In the genomic region with DNA sequence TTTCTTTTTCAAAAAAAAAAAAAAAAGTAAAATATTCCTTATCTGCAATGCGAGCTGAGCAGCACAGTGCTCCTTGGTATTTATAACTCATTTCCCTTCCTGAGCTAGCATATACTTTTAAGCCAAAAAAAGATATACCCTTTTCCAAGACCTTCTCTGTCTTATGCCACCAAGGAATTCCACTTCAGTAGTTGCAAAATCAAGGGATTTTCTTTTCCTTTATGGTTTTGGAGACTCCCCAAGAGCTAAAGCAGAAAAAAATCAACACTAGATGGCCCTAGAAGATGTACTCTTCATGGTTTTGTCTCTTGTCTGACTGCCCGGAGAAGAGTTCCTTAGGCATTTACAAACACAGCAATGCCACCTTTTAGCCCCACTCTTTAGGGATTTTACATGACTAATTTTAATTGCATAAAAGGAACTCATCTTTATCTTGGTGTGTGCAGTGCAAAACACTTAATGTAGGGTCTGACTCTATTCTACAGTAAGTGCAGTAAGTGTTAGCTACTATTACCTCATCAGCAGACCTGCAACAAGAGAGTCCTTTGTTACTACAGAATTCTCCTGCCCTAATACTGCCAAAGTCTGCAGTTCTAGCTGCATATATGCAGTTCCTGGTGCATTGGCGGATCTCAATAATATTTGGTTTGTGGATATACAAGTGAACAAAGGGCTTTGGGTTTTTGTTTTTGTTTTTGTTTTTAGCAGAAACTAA, we compare ENCODE assay signal across 13 cellular contexts.
A peak's percentile ranks its signal among the peaks of the same experiment; 100 is the strongest.
DNase-seq lines count a peak whose midpoint lies in the region; ATAC-seq and TF ChIP-seq lines count a peak whose summit lies in the region.
"Had no signal": no experiment of that assay in that cellular context is flagged by ENCODE, and none has a peak within 500 bp of the region (broad histone marks: within the 10 kb centered on the region; RNA-seq: fewer than 3 reads in every experiment).

No MANE protein-coding gene starts in this region.

- POLR2A ChIA-PET in CD8-positive, alpha-beta T cell (lab: Charles Lee) = no interaction called here

- H3K4me3 Mint-ChIP-seq in CD8-positive, alpha-beta T cell = no peak overlapping the region
- H3K4me3 Mint-ChIP-seq: nephron progenitor cell had no signal

- H3K4me1 ChIP-seq in CD8-positive, alpha-beta T cell (ENCODE audit: insufficient read depth, low read length) = no peaks in the 10 kb centered on the region

- H3K4me3 ChIP-seq in CD8-positive, alpha-beta T cell (ENCODE audit: low read depth, low read length) = no peak overlapping the region
- H3K4me3 ChIP-seq: SJSA1 had no signal

- peaks cover 13% of the 10 kb centered on the region for H3K9me3 Mint-ChIP-seq in CD8-positive, alpha-beta T cell

- CTCF ChIA-PET in CD8-positive, alpha-beta T cell (lab: Charles Lee) = no interaction called here

- no peak for ATAC-seq in CD8-positive, alpha-beta T cell
- ATAC-seq in GM19467 (IDR thresholded peaks at IDR 0.05; ENCODE audit: unreplicated experiment) (no peak), GM18870 (IDR thresholded peaks at IDR 0.05; ENCODE audit: unreplicated experiment) (no peak)

- no peak overlapping the region for H3K27ac ChIP-seq in CD8-positive, alpha-beta T cell (ENCODE audit: low read depth, low read length)
- H3K27ac ChIP-seq: SJSA1 had no signal

- DNase-seq in EH (ENCODE audit: low read depth) (peak; percentile 70), NCI-H82 (lab: John Stamatoyannopoulos, UW) (peak; percentile 4), fibroblast of peridontal ligament (ENCODE audit: extremely low read depth) (peak; percentile 59), myocyte (ENCODE audit: low read depth) (peak; percentile 45), NCI-H2029 (lab: John Stamatoyannopoulos, UW) (no peak)
- DNase-seq in CD8-positive, alpha-beta T cell = no peak
- DNase-seq: amniotic stem cell, head of caudate nucleus, NCI-H2171, nephron progenitor cell had no signal

- H3K36me3 ChIP-seq in CD8-positive, alpha-beta T cell (ENCODE audit: insufficient read depth, low read length) = no peaks in the 10 kb centered on the region
- H3K36me3 ChIP-seq: SJSA1 had no signal

- H3K27ac Mint-ChIP-seq in CD8-positive, alpha-beta T cell = no peak overlapping the region
- H3K27ac Mint-ChIP-seq: nephron progenitor cell had no signal

- no peaks in the 10 kb centered on the region for H3K9me3 ChIP-seq in CD8-positive, alpha-beta T cell (ENCODE audit: low read length)
- H3K9me3 ChIP-seq: SJSA1 had no signal

- intact Hi-C loops in CD8-positive, alpha-beta T cell (cut with DNase I, micrococcal nuclease) = no loop called here

- H3K36me3 Mint-ChIP-seq in CD8-positive, alpha-beta T cell = no peaks in the 10 kb centered on the region

- H3K4me1 Mint-ChIP-seq in CD8-positive, alpha-beta T cell (ENCODE audit: low read depth) = no peaks in the 10 kb centered on the region
- H3K4me1 Mint-ChIP-seq: nephron progenitor cell had no signal

- H3K27me3 Mint-ChIP-seq in CD8-positive, alpha-beta T cell (ENCODE audit: low read depth) = no peaks in the 10 kb centered on the region

- H3K27me3 ChIP-seq in CD8-positive, alpha-beta T cell (ENCODE audit: insufficient read depth, low read length) = no peaks in the 10 kb centered on the region
- H3K27me3 ChIP-seq: SJSA1 had no signal

- TF ChIP-seq CTCF in CD8-positive, alpha-beta T cell (IDR thresholded peaks at IDR 0.05) = no peak

Comparison
In these comparisons a context has a peak if more than half of its experiments do, and no peak if none do; other contexts are left out.
1. DNase-seq: peak in EH (single experiment), NCI-H82 (single experiment), fibroblast of peridontal ligament (single experiment) and myocyte (single experiment); none in CD8-positive, alpha-beta T cell (0 of 7) and NCI-H2029 (single experiment).